14 cellular contexts compared by ENCODE assay signal in the genomic region with DNA sequence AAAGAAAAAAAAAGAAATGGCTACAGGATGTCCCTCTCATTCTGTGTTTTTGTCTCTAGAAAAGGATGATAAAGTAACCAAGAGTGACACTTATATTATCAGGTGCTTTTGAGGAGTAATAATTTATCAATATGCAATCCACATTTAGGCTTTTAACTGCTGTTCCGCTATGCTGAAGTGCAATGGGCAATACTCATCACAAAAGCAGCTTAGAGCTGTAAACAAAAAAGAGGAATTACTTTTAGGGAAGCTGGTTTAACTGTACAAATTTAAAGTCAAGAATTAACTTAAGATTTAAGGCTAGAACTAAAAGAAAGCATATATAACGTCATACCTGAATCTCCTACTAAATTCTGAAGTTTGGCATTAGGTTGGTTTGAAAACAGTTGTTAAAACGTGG.
"Had no signal": no experiment of that assay in that cellular context is flagged by ENCODE, and none has a peak within 500 bp of the region (broad histone marks: within the 10 kb centered on the region; RNA-seq: fewer than 3 reads in every experiment).

No MANE protein-coding gene starts in this region.

- H3K27ac Mint-ChIP-seq: activated CD4-positive, alpha-beta memory T cell treated with anti-CD3 and anti-CD28 coated beads for 36 hours; activated CD8-positive, alpha-beta memory T cell treated with anti-CD3 and anti-CD28 coated beads, Interleukin-2, amount 10 ng/mL, durations not matched to agents 7 days and 5 days; activated naive CD4-positive, alpha-beta T cell treated with anti-CD3 and anti-CD28 coated beads for 36 hours; activated T-helper 2 cell treated with anti-CD3 and anti-CD28 coated beads, Interferon-gamma antibody, Interleukin-2, Interleukin-4, amounts not matched to agents 10 μg/mL and 5 μg/mL and 100 μg/mL, durations not matched to agents 14 hours and 24 hours and 36 hours; endodermal cell; mesothelial cell of epicardium; stimulated activated naive CD8-positive, alpha-beta T cell treated with anti-CD3 and anti-CD28 coated beads, Interleukin-15, Interleukin-2, amounts not matched to agents 100 ng/mL and 50 ng/mL, for 24 hours; type B pancreatic cell had no signal

- H3K36me3 Mint-ChIP-seq: activated CD4-positive, alpha-beta memory T cell treated with anti-CD3 and anti-CD28 coated beads for 36 hours; activated CD8-positive, alpha-beta memory T cell treated with anti-CD3 and anti-CD28 coated beads, Interleukin-2, amount 10 ng/mL, durations not matched to agents 7 days and 5 days; mesothelial cell of epicardium; type B pancreatic cell had no signal

- H3K9me3 Mint-ChIP-seq: activated CD4-positive, alpha-beta memory T cell treated with anti-CD3 and anti-CD28 coated beads for 36 hours; activated naive CD4-positive, alpha-beta T cell treated with anti-CD3 and anti-CD28 coated beads for 36 hours; activated T-helper 2 cell treated with anti-CD3 and anti-CD28 coated beads, Interferon-gamma antibody, Interleukin-2, Interleukin-4, amounts not matched to agents 10 μg/mL and 5 μg/mL and 100 μg/mL, durations not matched to agents 14 hours and 24 hours and 36 hours; neural crest cell; stimulated activated naive CD8-positive, alpha-beta T cell treated with anti-CD3 and anti-CD28 coated beads, Interleukin-15, Interleukin-2, amounts not matched to agents 100 ng/mL and 50 ng/mL, for 24 hours had no signal

- H3K27me3 Mint-ChIP-seq: activated CD4-positive, alpha-beta memory T cell treated with anti-CD3 and anti-CD28 coated beads for 36 hours; activated CD8-positive, alpha-beta memory T cell treated with anti-CD3 and anti-CD28 coated beads, Interleukin-2, amount 10 ng/mL, durations not matched to agents 7 days and 5 days; stimulated activated naive CD8-positive, alpha-beta T cell treated with anti-CD3 and anti-CD28 coated beads, Interleukin-15, Interleukin-2, amounts not matched to agents 100 ng/mL and 50 ng/mL, for 24 hours; type B pancreatic cell had no signal

- H3K4me1 Mint-ChIP-seq: endodermal cell, neural crest cell had no signal

- H3K4me3 Mint-ChIP-seq: activated CD4-positive, alpha-beta memory T cell treated with anti-CD3 and anti-CD28 coated beads for 36 hours; activated CD8-positive, alpha-beta memory T cell treated with anti-CD3 and anti-CD28 coated beads, Interleukin-2, amount 10 ng/mL, durations not matched to agents 7 days and 5 days; activated naive CD4-positive, alpha-beta T cell treated with anti-CD3 and anti-CD28 coated beads for 36 hours; endodermal cell; mesothelial cell of epicardium; neural crest cell; stimulated activated naive CD8-positive, alpha-beta T cell treated with anti-CD3 and anti-CD28 coated beads, Interleukin-15, Interleukin-2, amounts not matched to agents 100 ng/mL and 50 ng/mL, for 24 hours; type B pancreatic cell had no signal

- ATAC-seq: activated CD8-positive, alpha-beta memory T cell treated with anti-CD3 and anti-CD28 coated beads, Interleukin-2, amount 10 ng/mL, durations not matched to agents 7 days and 5 days had no signal

- DNase-seq: activated CD4-positive, alpha-beta memory T cell treated with anti-CD3 and anti-CD28 coated beads for 36 hours; activated CD4-positive, alpha-beta T cell treated with anti-CD3 and anti-CD28 coated beads for 1 hour; activated CD8-positive, alpha-beta memory T cell treated with anti-CD3 and anti-CD28 coated beads, Interleukin-2, amount 10 ng/mL, durations not matched to agents 7 days and 5 days; activated naive CD4-positive, alpha-beta T cell treated with anti-CD3 and anti-CD28 coated beads for 36 hours; activated T-cell treated with anti-CD3 and anti-CD28 coated beads, Interleukin-2, amount 50 U/mL, for 1 hour; endodermal cell; head of caudate nucleus; kidney glomerular epithelial cell; right lobe of liver had no signal
